Comparison of ENCODE assay signal across 23 cellular contexts in the genomic region with DNA sequence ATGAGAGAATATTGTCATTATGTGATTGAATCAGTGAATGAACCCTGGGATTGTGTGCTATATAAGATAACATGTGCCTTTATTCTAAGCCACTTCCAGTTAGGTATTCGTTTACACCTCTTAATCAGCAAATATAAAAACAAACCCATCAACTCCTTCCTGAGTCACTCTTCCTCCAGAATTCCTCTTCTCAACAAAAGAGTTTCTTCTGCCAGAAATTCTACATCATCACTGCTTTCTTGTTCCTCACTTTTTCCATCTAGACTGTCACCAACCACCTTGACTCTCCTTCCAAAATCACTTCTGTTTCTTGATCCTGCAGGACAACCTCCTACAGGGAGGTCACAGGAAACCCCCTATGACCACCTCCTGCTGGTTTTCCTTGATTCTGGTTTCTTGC.
DNase-seq lines count a peak whose midpoint lies in the region; FAIRE-seq and TF ChIP-seq lines count a peak whose summit lies in the region.
"Had no signal": no experiment of that assay in that cellular context is flagged by ENCODE, and none has a peak within 500 bp of the region (broad histone marks: within the 10 kb centered on the region; RNA-seq: fewer than 3 reads in every experiment).

No MANE protein-coding gene starts in this region.

- no peaks in the 10 kb centered on the region for H3K4me1 Mint-ChIP-seq in activated naive CD8-positive, alpha-beta T cell treated with anti-CD3 and anti-CD28 coated beads for 36 hours
- H3K4me1 Mint-ChIP-seq: CD8-positive, alpha-beta memory T cell had no signal

- FAIRE-seq in bronchial epithelial cell (lab: Jason Lieb, UNC): no peak
- FAIRE-seq: A204.1, D721Med, GM12891, GM18507, H54 had no signal

- H3K27me3 ChIP-seq in bronchial epithelial cell (ENCODE audit: control insufficient read depth, insufficient read depth, low read length): peaks cover 2% of the 10 kb centered on the region
- H3K27me3 ChIP-seq: BE2C; BLaER1 treated with 17β-estradiol and CSF1 and Interleukin-3, amounts not matched to agents 10 nM and 100 nM had no signal

- H3K27me3 Mint-ChIP-seq in activated naive CD8-positive, alpha-beta T cell treated with anti-CD3 and anti-CD28 coated beads for 36 hours: peaks cover 7% of the 10 kb centered on the region

- H3K36me3 ChIP-seq in bronchial epithelial cell (ENCODE audit: control insufficient read depth, insufficient read depth, low read length): no peaks in the 10 kb centered on the region
- H3K36me3 ChIP-seq: BE2C; BLaER1 treated with 17β-estradiol and CSF1 and Interleukin-3, amounts not matched to agents 10 nM and 100 nM had no signal

- H3K4me3 ChIP-seq in bronchial epithelial cell (ENCODE audit: low read depth, low read length): no peak overlapping the region
- H3K4me3 ChIP-seq: BLaER1 treated with 17β-estradiol and CSF1 and Interleukin-3, amounts not matched to agents 10 nM and 100 nM had no signal

- H3K27ac Mint-ChIP-seq in activated naive CD8-positive, alpha-beta T cell treated with anti-CD3 and anti-CD28 coated beads for 36 hours: no peak overlapping the region
- H3K27ac Mint-ChIP-seq: CD14-positive monocyte; CD4-positive, alpha-beta T cell; CD8-positive, alpha-beta memory T cell had no signal

- H3K9me3 Mint-ChIP-seq in activated naive CD8-positive, alpha-beta T cell treated with anti-CD3 and anti-CD28 coated beads for 36 hours: no peaks in the 10 kb centered on the region
- H3K9me3 Mint-ChIP-seq: CD4-positive, alpha-beta T cell had no signal

- TF ChIP-seq CTCF in bronchial epithelial cell (IDR thresholded peaks at IDR 0.05; ENCODE audit: insufficient read depth, low read length, severe bottlenecking): no peak

- DNase-seq in AG20443 (ENCODE audit: low spot score) (peak; percentile 7), M059J (ENCODE audit: low read depth) (peak; percentile 52), bronchial epithelial cell (ENCODE audit: low read depth) (peak; percentile 25), NCI-H1048 (lab: John Stamatoyannopoulos, UW) (no peak), amygdala (lab: John Stamatoyannopoulos, UW) (no peak)
- no peak for DNase-seq in activated naive CD8-positive, alpha-beta T cell treated with anti-CD3 and anti-CD28 coated beads for 36 hours
- DNase-seq: AML-193; BE2C; CD4-positive, alpha-beta T cell; CD8-positive, alpha-beta memory T cell; DMS 273 treated with DMSO at 0.1 percent for 48 hours; DMS79; EL; GF-D8; GOT3; HCEC 1CT had no signal

- H3K4me3 Mint-ChIP-seq in activated naive CD8-positive, alpha-beta T cell treated with anti-CD3 and anti-CD28 coated beads for 36 hours: no peak overlapping the region
- H3K4me3 Mint-ChIP-seq: CD14-positive monocyte; CD4-positive, alpha-beta T cell; CD8-positive, alpha-beta memory T cell had no signal

- no peaks in the 10 kb centered on the region for H3K36me3 Mint-ChIP-seq in activated naive CD8-positive, alpha-beta T cell treated with anti-CD3 and anti-CD28 coated beads for 36 hours
- H3K36me3 Mint-ChIP-seq: CD14-positive monocyte; CD8-positive, alpha-beta memory T cell had no signal

Comparison
In these comparisons a context has a peak if more than half of its experiments do, and no peak if none do; other contexts are left out.
1. DNase-seq: peak in AG20443 (single experiment), M059J (single experiment) and bronchial epithelial cell (single experiment); none in NCI-H1048 (single experiment), activated naive CD8-positive, alpha-beta T cell treated with anti-CD3 and anti-CD28 coated beads for 36 hours (single experiment) and amygdala (0 of 56).